In the genomic region with DNA sequence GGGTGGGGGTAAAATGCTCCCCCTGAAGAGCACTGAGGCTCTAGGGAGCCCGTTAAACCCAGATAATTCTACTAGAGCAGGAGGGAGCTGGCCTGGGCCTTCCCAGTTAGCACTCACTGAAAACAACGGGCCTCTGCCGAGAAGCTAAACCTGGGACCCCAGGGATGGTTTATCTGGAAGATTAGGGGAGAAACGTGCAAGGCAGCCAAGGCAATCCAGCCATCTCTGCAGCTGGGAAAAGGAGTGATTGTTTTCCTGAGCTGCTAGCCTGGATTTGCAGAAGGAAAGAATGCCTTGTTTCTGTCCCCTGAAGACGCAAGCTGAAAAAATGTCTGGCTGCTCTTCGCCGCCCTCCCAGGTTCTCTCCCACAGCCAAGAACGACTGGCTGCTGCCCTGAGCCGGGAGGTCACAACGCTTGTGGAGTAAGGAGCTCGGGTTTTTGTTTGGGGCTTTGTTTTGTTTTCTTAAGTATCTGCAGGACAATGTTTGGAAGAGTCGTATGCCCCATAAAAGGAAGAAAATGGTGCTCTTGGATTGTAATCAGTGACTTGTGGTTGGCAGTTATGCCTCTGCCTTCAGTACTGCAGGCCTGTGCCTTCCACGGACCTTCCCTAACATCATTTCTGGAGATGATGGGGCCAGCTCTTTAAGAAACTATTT, we compare ENCODE assay signal across 10 cellular contexts. TPM values are rescaled to one million over a fixed set of nuclear protein-coding genes. Genes with fewer than 3 reads are reported as not detected.
DNase-seq lines count a peak whose midpoint lies in the region; ATAC-seq, FAIRE-seq and TF ChIP-seq lines count a peak whose summit lies in the region.
"Had no signal": no experiment of that assay in that cellular context is flagged by ENCODE, and none has a peak within 500 bp of the region (broad histone marks: within the 10 kb centered on the region; RNA-seq: fewer than 3 reads in every experiment).

No MANE protein-coding gene starts in this region.

- H3K4me3 ChIP-seq in HUES6 (ENCODE audit: low read depth, low read length) (no peak overlapping the region), endothelial cell of umbilical vein (replicated peaks in 1 of 3; ENCODE audit: insufficient read depth in 1 of 3, low read depth in 1 of 3, low read length in 3 of 3) (no peak overlapping the region), mesodermal cell (ENCODE audit: extremely low read depth, insufficient read depth, low read length, poor library complexity, severe bottlenecking) (no peak overlapping the region)

- DNase-seq in endothelial cell of umbilical vein (ENCODE audit: low read depth, low spot score) (peak; percentile 49), CD14-positive monocyte (ENCODE audit: low spot score) (no peak)
- DNase-seq in stimulated activated CD8-positive, alpha-beta memory T cell treated with anti-CD3 and anti-CD28 coated beads, Interleukin-4, amount 100 ng/mL, for 48 hours, result no peak

- FAIRE-seq in endothelial cell of umbilical vein (lab: Jason Lieb, UNC), result peak; percentile 24
- FAIRE-seq: islet of Langerhans had no signal

- H3K4me1 ChIP-seq in HUES6 (ENCODE audit: control insufficient read depth, insufficient read depth, low read length) (peaks cover 52% of the 10 kb centered on the region), endothelial cell of umbilical vein (ENCODE audit: control insufficient read depth, extremely low read depth, insufficient read depth, low read length) (peaks cover 62% of the 10 kb centered on the region), mesodermal cell (ENCODE audit: control insufficient read depth, insufficient read depth, low read length, poor library complexity, severe bottlenecking) (peaks cover 77% of the 10 kb centered on the region)

- dilution Hi-C loops in endothelial cell of umbilical vein (cut with MboI; ENCODE audit: extremely low pct_ligation_motif_present, low sequenced_read_pairs), result no loop called here

- no peaks in the 10 kb centered on the region for H4K20me1 ChIP-seq in endothelial cell of umbilical vein (replicated peaks; ENCODE audit: control insufficient read depth, extremely low read depth, insufficient read depth, low read length)

- ATAC-seq in HG03135 (IDR thresholded peaks at IDR 0.05; ENCODE audit: unreplicated experiment) (no peak), HG03457 (IDR thresholded peaks at IDR 0.05; ENCODE audit: unreplicated experiment) (no peak)
- ATAC-seq: activated CD4-positive, CD25-positive, alpha-beta regulatory T cell treated with anti-CD3 and anti-CD28 coated beads, Interleukin-2, amount 50 U/mL, for 24 hours had no signal

- no peak for TF ChIP-seq CTCF in endothelial cell of umbilical vein (IDR thresholded peaks at IDR 0.05; ENCODE audit: extremely low read depth in 1 of 2, insufficient read depth in 1 of 2, low read depth in 1 of 2, low read length in 2 of 2)
- no peak for TF ChIP-seq CTCF in CD14-positive monocyte (IDR thresholded peaks at IDR 0.05)

- POLR2A ChIA-PET in endothelial cell of umbilical vein (lab: Charles Lee), result no interaction called here

- no peak overlapping the region for H3K4me2 ChIP-seq in endothelial cell of umbilical vein (ENCODE audit: insufficient read depth, low read length)

- H3K36me3 Mint-ChIP-seq in CD14-positive monocyte, result no peaks in the 10 kb centered on the region

- peaks cover 0 to 10% (median 2%) of the 10 kb centered on the region in 7 donors for H3K9me3 Mint-ChIP-seq in CD14-positive monocyte

- H3K27me3 Mint-ChIP-seq in CD14-positive monocyte (ENCODE audit: low read depth in 3 of 3), result peaks cover 28 to 50% (median 37%) of the 10 kb centered on the region in 3 donors

- H3K27ac ChIP-seq in HUES6 (ENCODE audit: low read depth, low read length) (peak overlapping the region; percentile 47), endothelial cell of umbilical vein (ENCODE audit: insufficient read depth, low read depth, low read length) (peak overlapping the region; percentile 46), mesodermal cell (ENCODE audit: low read depth, low read length, severe bottlenecking) (peak overlapping the region; percentile 90), temporal lobe (ENCODE audit: low read depth, low read length) (peak overlapping the region; percentile 10)

- H3K36me3 ChIP-seq in HUES6 (ENCODE audit: control insufficient read depth, insufficient read depth, low read length) (peaks cover 12% of the 10 kb centered on the region), endothelial cell of umbilical vein (ENCODE audit: control insufficient read depth in 2 of 2, extremely low read depth in 1 of 2, insufficient read depth in 2 of 2, low read length in 2 of 2) (peaks cover 0 to 3% of the 10 kb centered on the region in 2 experiments), mesodermal cell (ENCODE audit: control insufficient read depth, insufficient read depth, low read length) (peaks cover 65% of the 10 kb centered on the region)

- H3K9me1 ChIP-seq in endothelial cell of umbilical vein (replicated peaks; ENCODE audit: control insufficient read depth, extremely low read depth, insufficient read depth, low read length), result no peaks in the 10 kb centered on the region

- no peak overlapping the region for H3K27ac Mint-ChIP-seq in CD14-positive monocyte

- no peak for TF ChIP-seq POLR2A in endothelial cell of umbilical vein (IDR thresholded peaks at IDR 0.05; ENCODE audit: low read depth, low read length)

- 64 to 67% methylated on average over 9 to 11 of the region's 13 CpGs for WGBS in mesodermal cell (ENCODE audit: insufficient coverage in 2 of 2), 2 experiments

- peaks cover 60% of the 10 kb centered on the region for H3K79me2 ChIP-seq in endothelial cell of umbilical vein (ENCODE audit: control insufficient read depth, insufficient read depth, low read length)

- H3K9me3 ChIP-seq in HUES6 (ENCODE audit: control insufficient read depth, insufficient read depth, low read depth, low read length), result no peaks in the 10 kb centered on the region
- H3K9me3 ChIP-seq in endothelial cell of umbilical vein (replicated peaks; ENCODE audit: control insufficient read depth, insufficient read depth, low read length), result no peaks in the 10 kb centered on the region
- H3K9me3 ChIP-seq in mesodermal cell (ENCODE audit: control insufficient read depth, low read length), result no peaks in the 10 kb centered on the region

- no peaks in the 10 kb centered on the region for H3K27me3 ChIP-seq in HUES6 (ENCODE audit: control insufficient read depth, insufficient read depth, low read length)
- H3K27me3 ChIP-seq in endothelial cell of umbilical vein (ENCODE audit: control insufficient read depth in 2 of 2, insufficient read depth in 2 of 2, low read length in 2 of 2), result no peaks in the 10 kb centered on the region

- no TSS peak for BruUV-seq in endothelial cell of umbilical vein (replicated peaks; lab: Mats Ljungman, UMichigan)

- no peak overlapping the region for H3K4me3 Mint-ChIP-seq in CD14-positive monocyte

- intact Hi-C loops in endothelial cell of umbilical vein (cut with micrococcal nuclease), result no loop called here
- intact Hi-C loops in CD14-positive monocyte (cut with micrococcal nuclease), result no loop called here

- no peak overlapping the region for H3K9ac ChIP-seq in HUES6 (ENCODE audit: low read length)
- no peak overlapping the region for H3K9ac ChIP-seq in endothelial cell of umbilical vein (replicated peaks; ENCODE audit: extremely low read depth, insufficient read depth, low read length)

- H3K4me1 Mint-ChIP-seq in CD14-positive monocyte, result peaks cover 19% of the 10 kb centered on the region

- CTCF ChIA-PET in endothelial cell of umbilical vein (lab: Charles Lee), result interaction anchor here (1.1 to 1.6 kb wide), 4 partner anchors 9 to 91 kb away, joined by 3 to 7 read pairs (median 3); no protein-coding TSS in a partner anchor

- H2AFZ ChIP-seq in endothelial cell of umbilical vein (ENCODE audit: low read depth, low read length), result no peak overlapping the region

TF ChIP-seq in endothelial cell of umbilical vein, 7 proteins besides CTCF, POLR2A, EP300 and RAD21 (continues in another document):
- TF ChIP-seq EZH2 (IDR thresholded peaks at IDR 0.05; ENCODE audit: borderline replicate concordance, low read depth, low read length, severe bottlenecking), result no peak
- no peak for TF ChIP-seq FOS (IDR thresholded peaks at IDR 0.05; ENCODE audit: borderline replicate concordance, insufficient read depth, low read length)
- TF ChIP-seq POLR2AphosphoS5 (IDR thresholded peaks at IDR 0.05; ENCODE audit: insufficient read depth, low read depth, low read length), result no peak
- TF ChIP-seq GATA2 (IDR thresholded peaks at IDR 0.05; ENCODE audit: insufficient read depth, insufficient read length, low read depth, low read length), result no peak
- TF ChIP-seq, protein P1, sequence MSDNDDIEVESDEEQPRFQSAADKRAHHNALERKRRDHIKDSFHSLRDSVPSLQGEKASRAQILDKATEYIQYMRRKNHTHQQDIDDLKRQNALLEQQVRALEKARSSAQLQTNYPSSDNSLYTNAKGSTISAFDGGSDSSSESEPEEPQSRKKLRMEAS (IDR thresholded peaks at IDR 0.05; ENCODE audit: insufficient read depth, insufficient read length), result no peak
- TF ChIP-seq JUN (IDR thresholded peaks at IDR 0.05; ENCODE audit: borderline replicate concordance, insufficient read depth, insufficient read length, low read depth), result no peak

RNA-seq across cellular contexts. Expression of a gene that starts 31.5 kb away (rescaled TPM):
- 792 and 935 TPM in 2 replicates for total RNA-seq in endothelial cell of umbilical vein
- polyA plus RNA-seq in endothelial cell of umbilical vein, result 940 and 1,366 TPM in 2 replicates
- 563 and 570 TPM in 2 replicates for polyA plus RNA-seq in endothelial cell of umbilical vein (2011; cell fraction: cytosol; rRNA removed)
- 716 and 1,073 TPM in 2 replicates for polyA plus RNA-seq in endothelial cell of umbilical vein (2011; cell fraction: nucleus; rRNA removed)
- polyA plus RNA-seq in endothelial cell of umbilical vein (2012), result 398 and 736 TPM in 2 replicates
- polyA minus RNA-seq in endothelial cell of umbilical vein, result 769 and 809 TPM in 2 replicates
- polyA minus RNA-seq in endothelial cell of umbilical vein (2011; cell fraction: cytosol; rRNA and poly(A)+ RNA removed), result 4.8 TPM
- polyA minus RNA-seq in endothelial cell of umbilical vein (2011; cell fraction: nucleus; rRNA and poly(A)+ RNA removed), result 669 and 809 TPM in 2 replicates
- 583 TPM for polyA plus RNA-seq in mesodermal cell (2013, experiment 1 of 2)
- polyA plus RNA-seq in mesodermal cell (2013, experiment 2 of 2), result 545 TPM
- total RNA-seq in temporal lobe, result 54.8 TPM
- polyA plus RNA-seq in CD14-positive monocyte, result not detected

RNA-seq across cellular contexts. Expression of a gene that starts 31.6 kb away (rescaled TPM):
- total RNA-seq in endothelial cell of umbilical vein, result 1,119 and 1,341 TPM in 2 replicates
- polyA plus RNA-seq in endothelial cell of umbilical vein, result 379 and 384 TPM in 2 replicates
- 305 and 353 TPM in 2 replicates for polyA plus RNA-seq in endothelial cell of umbilical vein (2011; cell fraction: cytosol; rRNA removed)
- 509 and 510 TPM in 2 replicates for polyA plus RNA-seq in endothelial cell of umbilical vein (2011; cell fraction: nucleus; rRNA removed)
- polyA plus RNA-seq in endothelial cell of umbilical vein (2012), result 493 and 639 TPM in 2 replicates
- 611 and 680 TPM in 2 replicates for polyA minus RNA-seq in endothelial cell of umbilical vein
- 2.3 TPM for polyA minus RNA-seq in endothelial cell of umbilical vein (2011; cell fraction: cytosol; rRNA and poly(A)+ RNA removed)
- polyA minus RNA-seq in endothelial cell of umbilical vein (2011; cell fraction: nucleus; rRNA and poly(A)+ RNA removed), result 490 and 493 TPM in 2 replicates
- polyA plus RNA-seq in mesodermal cell (2013, experiment 1 of 2), result 570 TPM
- polyA plus RNA-seq in mesodermal cell (2013, experiment 2 of 2), result 588 TPM
- 64.4 TPM for total RNA-seq in temporal lobe
- under 1 TPM in 1 of 2 donors, not detected in 1; 0.25 TPM for polyA plus RNA-seq in CD14-positive monocyte

Comparison
In these comparisons a context has a peak if more than half of its experiments do, and no peak if none do; other contexts are left out.
1. H3K27ac ChIP-seq: peak in every context shown above with its lines; median percentile 90 in mesodermal cell; 47 in HUES6; 46 in endothelial cell of umbilical vein; 10 in temporal lobe.
2. RNA of a gene that starts 31.5 kb away (total RNA-seq): 792 to 935 TPM in endothelial cell of umbilical vein; 54.8 TPM in temporal lobe (single experiment); every median in the first group is over 10 times any median in the second.
3. RNA of a gene that starts 31.6 kb away (total RNA-seq): 1,119 to 1,341 TPM in endothelial cell of umbilical vein; 64.4 TPM in temporal lobe (single experiment); every median in the first group is over 10 times any median in the second.